In the genomic region with DNA sequence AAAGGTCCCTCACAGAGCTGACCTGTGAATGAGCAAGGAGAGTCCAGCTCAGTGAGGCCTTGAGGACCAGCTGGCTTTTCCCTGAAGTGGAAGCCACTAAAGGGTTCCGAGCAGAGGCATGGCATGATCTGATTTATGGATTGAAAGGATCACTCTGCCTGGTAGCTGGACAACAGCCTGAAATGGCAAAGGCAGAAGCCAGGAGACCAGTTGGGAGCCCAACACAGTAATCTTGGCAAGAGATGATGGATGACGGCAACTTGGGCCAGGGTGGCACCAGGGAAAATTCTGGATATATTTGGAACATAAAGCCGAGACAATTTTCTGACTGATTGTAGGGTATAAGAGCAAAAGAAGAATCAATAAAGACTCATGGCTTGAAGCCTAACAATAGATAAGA, we compare ENCODE assay signal across 22 cellular contexts.
"Had no signal": no experiment of that assay in that cellular context is flagged by ENCODE, and none has a peak within 500 bp of the region (broad histone marks: within the 10 kb centered on the region; RNA-seq: fewer than 3 reads in every experiment).

No MANE protein-coding gene starts in this region.

- H3K9me3 Mint-ChIP-seq: endodermal cell had no signal

- H3K4me3 Mint-ChIP-seq: endodermal cell, mesothelial cell of epicardium, naive B cell had no signal

- H3K27ac Mint-ChIP-seq: endodermal cell, mesothelial cell of epicardium had no signal

- H3K36me3 Mint-ChIP-seq: mesothelial cell of epicardium had no signal

- DNase-seq: dermis blood vessel endothelial cell; effector CD4-positive, alpha-beta T cell; effector memory CD4-positive, alpha-beta T cell; endodermal cell; erythroblast; esophagus squamous epithelium; foreskin fibroblast; foreskin melanocyte; gastrocnemius medialis; glutamatergic neuron; head of caudate nucleus; heart right ventricle; hippocampal formation; left cardiac atrium; left lung; left ventricle myocardium superior; lower lobe of right lung; mesenchymal stem cell; mucosa of descending colon; naive B cell had no signal

- ATAC-seq: esophagus mucosa, gastrocnemius medialis, heart right ventricle, left cardiac atrium, left lung, left ventricle myocardium superior, lower lobe of right lung, mucosa of descending colon had no signal
